8 cellular contexts compared by ENCODE assay signal in genomic region chr5:6729400-6730310, GRCh38. TPM values are rescaled to one million over a fixed set of nuclear protein-coding genes. Genes with fewer than 3 reads are reported as not detected.
DNase-seq lines count a peak whose midpoint lies in the region; ATAC-seq and TF ChIP-seq lines count a peak whose summit lies in the region.

No MANE protein-coding gene starts in this region.

- H3K4me1 ChIP-seq in CD4-positive, alpha-beta memory T cell (ENCODE audit: insufficient read depth, low read length) = peaks cover 77% of the 10 kb centered on the region
- H3K4me1 ChIP-seq in left lung (peaks cover 18 to 58% of the 10 kb centered on the region in 2 donors), mammary epithelial cell (ENCODE audit: insufficient read depth, low read length) (peaks cover 24% of the 10 kb centered on the region)

- H3K27me3 ChIP-seq in CD4-positive, alpha-beta memory T cell (ENCODE audit: insufficient read depth, low read length) = no peaks in the 10 kb centered on the region
- H3K27me3 ChIP-seq in left lung = no peaks in the 10 kb centered on the region
- no peaks in the 10 kb centered on the region for H3K27me3 ChIP-seq in MG63
- no peaks in the 10 kb centered on the region for H3K27me3 ChIP-seq in mammary epithelial cell (ENCODE audit: insufficient read depth, low read length)

- H3K27ac ChIP-seq in CD4-positive, alpha-beta memory T cell (ENCODE audit: low read depth, low read length) = no peak overlapping the region
- no peak overlapping the region for H3K27ac ChIP-seq in left lung
- H3K27ac ChIP-seq in mammary epithelial cell (ENCODE audit: insufficient read depth, low read depth, low read length) = no peak overlapping the region

- ATAC-seq in HG03097 (IDR thresholded peaks at IDR 0.05; ENCODE audit: low FRiP score, unreplicated experiment) = peak; percentile 44
- ATAC-seq in left lung = no peak

- dilution Hi-C loops in mammary epithelial cell (cut with HindIII; ENCODE audit: low sequenced_read_pairs) = loop anchor here (10.0 kb wide), 1 partner anchor 105 kb away; no protein-coding TSS in a partner anchor

- no peak overlapping the region for H2AFZ ChIP-seq in mammary epithelial cell (ENCODE audit: low read depth, low read length)

- peaks cover 61 to 96% (median 79%) of the 10 kb centered on the region in 4 donors for H3K4me1 Mint-ChIP-seq in CD4-positive, alpha-beta memory T cell

- peak overlapping the region in 7 of 8 donors; percentile 52 to 80 (median 68) for H3K4me3 Mint-ChIP-seq in CD4-positive, alpha-beta memory T cell

- WGBS in lower leg skin, 2 donors = 53 to 70% methylated on average over 12 of the region's 12 CpGs
- 96% methylated on average over 11 of the region's 12 CpGs for WGBS in mammary epithelial cell (ENCODE audit: low coverage, missing lambda C conversion rate)

- intact Hi-C loops in CD4-positive, alpha-beta memory T cell (cut with micrococcal nuclease) = loop anchor here (1.0 kb wide), 1 partner anchor 13 kb away; no protein-coding TSS in a partner anchor
- intact Hi-C loops in left lung (cut with DNase I) (no loop called here), lower leg skin (cut with DNase I; ENCODE audit: low total_unique reads) (no loop called here), mammary epithelial cell (cut with micrococcal nuclease) (no loop called here)

- H3K4me3 ChIP-seq in CD4-positive, alpha-beta memory T cell (ENCODE audit: low read length in 2 of 2) = no peak overlapping the region
- H3K4me3 ChIP-seq in left lung (no peak overlapping the region), lower leg skin (ENCODE audit: low read depth, poor library complexity, severe bottlenecking) (no peak overlapping the region), MG63 (no peak overlapping the region), mammary epithelial cell (replicated peaks in 1 of 3; ENCODE audit: insufficient read depth in 1 of 3, low read depth in 2 of 3, low read length in 3 of 3) (no peak overlapping the region)

- CTCF ChIA-PET in CD4-positive, alpha-beta memory T cell (lab: Charles Lee; ENCODE audit: partially characterized antibody) = interaction anchor here (1.0 to 7.1 kb wide), 7 partner anchors 13 to 97 kb away, joined by 3 to 38 read pairs (median 3); partner anchors contain the start of genes NSUN2 and SRD5A1
- CTCF ChIA-PET in mammary epithelial cell (lab: Charles Lee; ENCODE audit: low non-redundant PET) = no interaction called here

- H3K4me2 ChIP-seq in mammary epithelial cell (ENCODE audit: insufficient read depth, low read depth, low read length) = no peak overlapping the region

- H3K27me3 Mint-ChIP-seq in CD4-positive, alpha-beta memory T cell = no peaks in the 10 kb centered on the region

- H3K9me3 Mint-ChIP-seq in CD4-positive, alpha-beta memory T cell = no peaks in the 10 kb centered on the region

- peak; percentile 42 to 57 (median 51) for DNase-seq in CD4-positive, alpha-beta memory T cell
- DNase-seq in activated CD4-positive, CD25-positive, alpha-beta regulatory T cell treated with anti-CD3 and anti-CD28 coated beads, Interleukin-2, amount 50 U/mL, for 72 hours = peak; percentile 45
- DNase-seq in left lung (peak; percentile 55 to 80), lower leg skin (ENCODE audit: low spot score in 2 of 2) (no peak), MG63 (no peak), NCI-H1694 (lab: John Stamatoyannopoulos, UW) (no peak), mammary epithelial cell (no peak)

- peak overlapping the region; percentile 67 to 89 (median 81) for H3K27ac Mint-ChIP-seq in CD4-positive, alpha-beta memory T cell

- no peaks in the 10 kb centered on the region for H3K36me3 ChIP-seq in CD4-positive, alpha-beta memory T cell (ENCODE audit: insufficient read depth, low read length)
- H3K36me3 ChIP-seq in left lung = no peaks in the 10 kb centered on the region
- H3K36me3 ChIP-seq in MG63 = peaks cover 37% of the 10 kb centered on the region
- no peaks in the 10 kb centered on the region for H3K36me3 ChIP-seq in mammary epithelial cell (ENCODE audit: insufficient read depth, low read length)

- H4K20me1 ChIP-seq in mammary epithelial cell (ENCODE audit: insufficient read depth, low read length) = peaks cover 9% of the 10 kb centered on the region

- no peak for TF ChIP-seq POLR2A in lower leg skin (IDR thresholded peaks at IDR 0.05)

- in situ Hi-C loops in mammary epithelial cell (cut with MboI; ENCODE audit: low sequenced_read_pairs in 2 of 2) = loop anchor here (10.0 to 25.0 kb wide), 2 partner anchors 105 to 1242 kb away; no protein-coding TSS in a partner anchor

- TF ChIP-seq CTCF in left lung (IDR thresholded peaks at IDR 0.05) (no peak), lower leg skin (IDR thresholded peaks at IDR 0.05) (no peak), mammary epithelial cell (conservative IDR thresholded peaks at IDR 0.05 in 1 of 2, IDR thresholded peaks at IDR 0.05 in 1 of 2; ENCODE audit: extremely low read depth in 1 of 2, insufficient read depth in 1 of 2, low read depth in 1 of 2, low read length in 2 of 2) (no peak)

- no peak overlapping the region for H3K9ac ChIP-seq in mammary epithelial cell (ENCODE audit: insufficient read depth, low read length)

- POLR2A ChIA-PET in CD4-positive, alpha-beta memory T cell (lab: Charles Lee; ENCODE audit: partially characterized antibody) = interaction anchor here (1.0 to 2.5 kb wide), 5 partner anchors 12 to 97 kb away, joined by 3 to 11 read pairs (median 8); partner anchors contain the start of genes NSUN2, SRD5A1 and TENT4A

- no peaks in the 10 kb centered on the region for H3K9me3 ChIP-seq in CD4-positive, alpha-beta memory T cell (ENCODE audit: control insufficient read depth in 1 of 2, low read length in 2 of 2)
- H3K9me3 ChIP-seq in left lung = no peaks in the 10 kb centered on the region
- H3K9me3 ChIP-seq in MG63 = no peaks in the 10 kb centered on the region
- no peaks in the 10 kb centered on the region for H3K9me3 ChIP-seq in mammary epithelial cell (replicated peaks; ENCODE audit: insufficient read depth, low read length)

- H3K36me3 Mint-ChIP-seq in CD4-positive, alpha-beta memory T cell = peaks cover 3 to 28% of the 10 kb centered on the region in 2 donors

- no TSS peak for BruUV-seq in mammary epithelial cell (replicated peaks; lab: Mats Ljungman, UMichigan)

- H3K79me2 ChIP-seq in mammary epithelial cell (ENCODE audit: insufficient read depth, low read length) = peaks cover 98% of the 10 kb centered on the region

RNA-seq across cellular contexts. Expression of gene TENT4A, which starts 16.4 kb away (rescaled TPM):
- total RNA-seq in CD4-positive, alpha-beta memory T cell = 10 to 100 TPM; 44.9 to 49.1 TPM
- 1 to 10 TPM in 1 of 2 donors, under 1 TPM in 1; 0.55 to 1.8 TPM for polyA plus RNA-seq in CD4-positive, alpha-beta memory T cell
- total RNA-seq in left lung = 10 to 100 TPM; 17.1 to 23.3 TPM
- 10 to 100 TPM; 12.9 to 51.6 (median 21.6) TPM for total RNA-seq in lower leg skin
- total RNA-seq in MG63 (2014; rRNA removed; shearing (Covaris generic); ENCODE audit: low replicate concordance) = 9.9 and 14.6 TPM in 2 replicates
- total RNA-seq in mammary epithelial cell = 10 to 100 TPM; 18.3 to 32.6 TPM
- 5.3 TPM for polyA plus RNA-seq in mammary epithelial cell
- 31.8 TPM for polyA minus RNA-seq in mammary epithelial cell

Comparison
In these comparisons a context has a peak if more than half of its experiments do, and no peak if none do; other contexts are left out.
1. DNase-seq: peak in CD4-positive, alpha-beta memory T cell (5 of 5), activated CD4-positive, CD25-positive, alpha-beta regulatory T cell treated with anti-CD3 and anti-CD28 coated beads, Interleukin-2, amount 50 U/mL, for 72 hours (single experiment) and left lung (2 of 2); none in lower leg skin (0 of 2), MG63 (single experiment), NCI-H1694 (single experiment) and mammary epithelial cell (single experiment).